Comparison of ENCODE assay signal across 15 cellular contexts in genomic region chr21:32021319-32022027, GRCh38.
DNase-seq lines count a peak whose midpoint lies in the region; ATAC-seq and TF ChIP-seq lines count a peak whose summit lies in the region.
"Had no signal": no experiment of that assay in that cellular context is flagged by ENCODE, and none has a peak within 500 bp of the region (broad histone marks: within the 10 kb centered on the region; RNA-seq: fewer than 3 reads in every experiment).

No MANE protein-coding gene starts in this region.

- no peak overlapping the region for H3K4me3 ChIP-seq in LNCaP clone FGC (ENCODE audit: low read depth, low read length)
- no peak overlapping the region for H3K4me3 ChIP-seq in body of pancreas
- H3K4me3 ChIP-seq in hepatocyte = no peak overlapping the region
- H3K4me3 ChIP-seq in trophoblast cell (ENCODE audit: low read depth, low read length) = no peak overlapping the region
- H3K4me3 ChIP-seq in adrenal gland = no peak overlapping the region
- H3K4me3 ChIP-seq: psoas muscle had no signal

- H3K27ac ChIP-seq in body of pancreas (peak overlapping the region; percentile 2 to 74 (median 44)), hepatocyte (no peak overlapping the region), trophoblast cell (ENCODE audit: low read depth, low read length) (no peak overlapping the region), adrenal gland (no peak overlapping the region)
- H3K27ac ChIP-seq: psoas muscle had no signal

- H3K4me1 Mint-ChIP-seq in stimulated activated effector memory CD8-positive, alpha-beta T cell treated with anti-CD3 and anti-CD28 coated beads, Interleukin-12 subunit alpha, Interleukin-12 subunit beta, amount 100 ng/mL, for 72 hours = no peaks in the 10 kb centered on the region

- TF ChIP-seq POLR2A in body of pancreas (IDR thresholded peaks at IDR 0.05) (no peak), adrenal gland (IDR thresholded peaks at IDR 0.05) (no peak)

- no peak overlapping the region for H2BK120ac ChIP-seq in trophoblast cell (ENCODE audit: insufficient read depth, low read length, poor library complexity)

- 20 to 22% methylated on average over 10 to 13 of the region's 13 CpGs for WGBS in body of pancreas, 2 donors
- 74% methylated on average over 13 of the region's 13 CpGs for WGBS in hepatocyte (ENCODE audit: low lambda C conversion rate, missing lambda C conversion rate)
- WGBS in trophoblast cell (ENCODE audit: extremely low coverage, insufficient coverage, insufficient read length) = no CpG with 5 or more reads among the region's 13 CpGs
- 85 to 90% (median 87%) methylated on average over 10 to 13 of the region's 13 CpGs for WGBS in adrenal gland, 4 donors

- H3K4me3 Mint-ChIP-seq in stimulated activated effector memory CD8-positive, alpha-beta T cell treated with anti-CD3 and anti-CD28 coated beads, Interleukin-12 subunit alpha, Interleukin-12 subunit beta, amount 100 ng/mL, for 72 hours = no peak overlapping the region
- H3K4me3 Mint-ChIP-seq: activated CD8-positive, alpha-beta T cell treated with anti-CD3 and anti-CD28 coated beads for 36 hours had no signal

- H3K27ac Mint-ChIP-seq in stimulated activated effector memory CD8-positive, alpha-beta T cell treated with anti-CD3 and anti-CD28 coated beads, Interleukin-12 subunit alpha, Interleukin-12 subunit beta, amount 100 ng/mL, for 72 hours = no peak overlapping the region
- H3K27ac Mint-ChIP-seq: activated CD8-positive, alpha-beta T cell treated with anti-CD3 and anti-CD28 coated beads for 36 hours had no signal

- H3K9ac ChIP-seq in trophoblast cell (ENCODE audit: low read length) = no peak overlapping the region

- H3K9me3 Mint-ChIP-seq in stimulated activated effector memory CD8-positive, alpha-beta T cell treated with anti-CD3 and anti-CD28 coated beads, Interleukin-12 subunit alpha, Interleukin-12 subunit beta, amount 100 ng/mL, for 72 hours = no peaks in the 10 kb centered on the region
- H3K9me3 Mint-ChIP-seq: activated CD8-positive, alpha-beta T cell treated with anti-CD3 and anti-CD28 coated beads for 36 hours had no signal

- no peak overlapping the region for H2BK12ac ChIP-seq in trophoblast cell (ENCODE audit: low read length)

- no peak for TF ChIP-seq CTCF in LNCaP clone FGC (IDR thresholded peaks at IDR 0.05; ENCODE audit: control insufficient read depth, extremely low read depth, insufficient read depth)
- no peak for TF ChIP-seq CTCF in body of pancreas (IDR thresholded peaks at IDR 0.05)
- TF ChIP-seq CTCF in hepatocyte (IDR thresholded peaks at IDR 0.05; ENCODE audit: poor library complexity) = no peak
- no peak for TF ChIP-seq CTCF in adrenal gland (IDR thresholded peaks at IDR 0.05)

- DNase-seq in LNCaP clone FGC (ENCODE audit: low read depth) (peak; percentile 93), body of pancreas (peak; percentile 81 to 93 (median 84)), hepatocyte (ENCODE audit: low spot score) (peak; percentile 34), trophoblast cell (no peak), adrenal gland (no peak), HUDEP-2 (lab: John Stamatoyannopoulos, UW; ENCODE audit: unreplicated experiment in 76 of 76) (no peak)
- no peak for DNase-seq in stimulated activated effector memory CD8-positive, alpha-beta T cell treated with anti-CD3 and anti-CD28 coated beads, Interleukin-12 subunit alpha, Interleukin-12 subunit beta, amount 100 ng/mL, for 72 hours (ENCODE audit: low spot score in 2 of 2)
- no peak for DNase-seq in stimulated activated CD4-positive, alpha-beta T cell treated with anti-CD3 and anti-CD28 coated beads, Interleukin-2, amount 100 ng/mL, for 24 hours
- DNase-seq: activated CD8-positive, alpha-beta T cell treated with anti-CD3 and anti-CD28 coated beads for 36 hours; activated gamma-delta T cell treated with Interleukin-2 at 50 U/mL for 16 hours; NCI-H524 treated with DMSO at 0.1 percent for 48 hours; RPMI8226; stimulated activated CD4-positive, alpha-beta T cell treated with anti-CD3 and anti-CD28 coated beads, Interleukin-4, amount 100 ng/mL, for 24 hours; stimulated activated naive CD4-positive, alpha-beta T cell had no signal

- H4K20me1 ChIP-seq in hepatocyte (ENCODE audit: insufficient read depth, poor library complexity, severe bottlenecking) = no peaks in the 10 kb centered on the region

- H2AFZ ChIP-seq in hepatocyte (no peak overlapping the region), trophoblast cell (ENCODE audit: insufficient read depth, low read length, poor library complexity) (no peak overlapping the region)

- intact Hi-C loops in body of pancreas (cut with DNase I) = no loop called here
- intact Hi-C loops in adrenal gland (cut with DNase I) = no loop called here

- H4K8ac ChIP-seq in trophoblast cell (ENCODE audit: low read depth, low read length) = no peak overlapping the region

- H3K9me3 ChIP-seq in body of pancreas (no peaks in the 10 kb centered on the region), hepatocyte (ENCODE audit: low read depth) (no peaks in the 10 kb centered on the region), trophoblast cell (ENCODE audit: insufficient read depth, low read depth, low read length) (peaks cover 2% of the 10 kb centered on the region), adrenal gland (replicated peaks in 1 of 3) (no peaks in the 10 kb centered on the region)
- H3K9me3 ChIP-seq: psoas muscle had no signal

- H3K4me1 ChIP-seq in body of pancreas = peaks cover 16% of the 10 kb centered on the region
- no peaks in the 10 kb centered on the region for H3K4me1 ChIP-seq in hepatocyte (ENCODE audit: insufficient read depth)
- no peaks in the 10 kb centered on the region for H3K4me1 ChIP-seq in trophoblast cell (ENCODE audit: control insufficient read depth in 1 of 2, insufficient read depth in 2 of 2, low read length in 2 of 2)
- H3K4me1 ChIP-seq in adrenal gland (replicated peaks in 1 of 2) = no peaks in the 10 kb centered on the region
- H3K4me1 ChIP-seq: psoas muscle had no signal

- no peak overlapping the region for H2BK5ac ChIP-seq in trophoblast cell (ENCODE audit: low read depth, low read length, poor library complexity)

- no peak overlapping the region for H3K4ac ChIP-seq in trophoblast cell (ENCODE audit: low read depth, low read length)

- H3K27me3 ChIP-seq in body of pancreas (no peaks in the 10 kb centered on the region), hepatocyte (no peaks in the 10 kb centered on the region), trophoblast cell (ENCODE audit: insufficient read depth, low read length) (no peaks in the 10 kb centered on the region), adrenal gland (no peaks in the 10 kb centered on the region)

- no peak overlapping the region for H3K14ac ChIP-seq in trophoblast cell (ENCODE audit: low read length)

- no peak overlapping the region for H3K23ac ChIP-seq in trophoblast cell (ENCODE audit: low read length)

- H3K9me2 ChIP-seq in hepatocyte (replicated peaks; ENCODE audit: insufficient read depth) = no peaks in the 10 kb centered on the region

- H4K12ac ChIP-seq in trophoblast cell (ENCODE audit: low read depth, low read length) = no peak overlapping the region

- H4K91ac ChIP-seq in trophoblast cell (ENCODE audit: low read depth, low read length) = no peak overlapping the region

- H3K36me3 ChIP-seq in body of pancreas (replicated peaks in 1 of 2; ENCODE audit: insufficient read depth in 1 of 2, low read depth in 2 of 2) (no peaks in the 10 kb centered on the region), hepatocyte (replicated peaks; ENCODE audit: insufficient read depth, low read depth) (no peaks in the 10 kb centered on the region), trophoblast cell (ENCODE audit: control insufficient read depth in 1 of 2, insufficient read depth in 2 of 2, low read length in 2 of 2) (no peaks in the 10 kb centered on the region), adrenal gland (replicated peaks in 1 of 2) (no peaks in the 10 kb centered on the region)

- no peak overlapping the region for H3K18ac ChIP-seq in trophoblast cell (ENCODE audit: low read length)

- ATAC-seq in body of pancreas = peak; percentile 86
- ATAC-seq in stimulated activated effector memory CD8-positive, alpha-beta T cell treated with anti-CD3 and anti-CD28 coated beads, Interleukin-12 subunit alpha, Interleukin-12 subunit beta, amount 100 ng/mL, for 72 hours = peak; percentile 9
- ATAC-seq: activated CD8-positive, alpha-beta T cell treated with anti-CD3 and anti-CD28 coated beads for 36 hours had no signal

- H3K79me2 ChIP-seq in hepatocyte (no peaks in the 10 kb centered on the region), trophoblast cell (ENCODE audit: control insufficient read depth, insufficient read depth, low read length, poor library complexity) (no peaks in the 10 kb centered on the region)

- H3K79me1 ChIP-seq in trophoblast cell (ENCODE audit: low read length) = no peaks in the 10 kb centered on the region

- H3K36me3 Mint-ChIP-seq in stimulated activated effector memory CD8-positive, alpha-beta T cell treated with anti-CD3 and anti-CD28 coated beads, Interleukin-12 subunit alpha, Interleukin-12 subunit beta, amount 100 ng/mL, for 72 hours = no peaks in the 10 kb centered on the region

- no peak overlapping the region for H2AK5ac ChIP-seq in trophoblast cell (ENCODE audit: low read length)

- H3K4me2 ChIP-seq in hepatocyte (no peak overlapping the region), trophoblast cell (ENCODE audit: low read length) (no peak overlapping the region)

Comparison
In these comparisons a context has a peak if more than half of its experiments do, and no peak if none do; other contexts are left out.
1. DNase-seq: peak in LNCaP clone FGC (single experiment), body of pancreas (4 of 4) and hepatocyte (single experiment); none in stimulated activated effector memory CD8-positive, alpha-beta T cell treated with anti-CD3 and anti-CD28 coated beads, Interleukin-12 subunit alpha, Interleukin-12 subunit beta, amount 100 ng/mL, for 72 hours (0 of 2), trophoblast cell (0 of 2), adrenal gland (0 of 7), HUDEP-2 (0 of 76) and stimulated activated CD4-positive, alpha-beta T cell treated with anti-CD3 and anti-CD28 coated beads, Interleukin-2, amount 100 ng/mL, for 24 hours (0 of 2).
2. H3K27ac ChIP-seq: peak in body of pancreas (4 of 4); none in hepatocyte (single experiment), trophoblast cell (single experiment) and adrenal gland (0 of 5).